In the genomic region with DNA sequence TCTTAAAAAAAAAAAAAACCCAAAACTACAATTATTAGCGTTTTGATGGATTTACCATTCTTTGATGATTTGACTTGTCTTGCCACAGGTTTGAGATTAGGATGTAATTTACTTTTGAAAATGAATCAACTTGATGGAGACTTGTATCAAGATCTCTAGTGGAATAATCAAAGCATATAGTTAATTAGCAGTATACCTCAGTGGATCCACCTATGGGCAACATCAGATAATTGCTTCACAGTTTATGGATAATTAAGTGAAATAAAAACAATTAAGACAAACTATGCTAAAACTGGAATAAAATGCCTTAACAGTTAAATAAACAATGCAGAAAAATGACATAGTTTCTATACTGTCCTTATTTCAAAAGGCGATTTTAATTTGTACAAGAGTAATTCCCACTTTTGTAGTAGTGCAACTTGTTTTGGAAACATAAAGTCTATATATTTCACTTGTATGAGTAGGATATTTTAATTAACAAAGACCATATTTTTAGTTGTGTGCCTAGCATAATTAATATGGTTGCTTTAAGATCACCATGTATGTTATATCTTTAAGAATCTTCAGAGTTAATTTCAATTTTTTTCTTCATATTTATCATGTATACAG, we compare ENCODE assay signal across 9 cellular contexts. TPM values are rescaled to one million over a fixed set of nuclear protein-coding genes. Genes with fewer than 3 reads are reported as not detected.
DNase-seq lines count a peak whose midpoint lies in the region; ATAC-seq, FAIRE-seq and TF ChIP-seq lines count a peak whose summit lies in the region.
"Had no signal": no experiment of that assay in that cellular context is flagged by ENCODE, and none has a peak within 500 bp of the region (broad histone marks: within the 10 kb centered on the region; RNA-seq: fewer than 3 reads in every experiment).

No MANE protein-coding gene starts in this region.

- DNase-seq in NCI-H1105 treated with DMSO at 0.1 percent for 48 hours (lab: John Stamatoyannopoulos, UW), result peak; percentile 43
- DNase-seq in NCI-H1105 (lab: John Stamatoyannopoulos, UW), result no peak
- no peak for DNase-seq in endodermal cell
- DNase-seq in gastrocnemius medialis, result no peak
- no peak for DNase-seq in H54 (ENCODE audit: insufficient read length, low spot score)
- DNase-seq in hypothalamus (lab: John Stamatoyannopoulos, UW), result no peak

- H3K27ac ChIP-seq in OCI-LY1 (ENCODE audit: low read depth, low read length, poor library complexity, severe bottlenecking) (no peak overlapping the region), endodermal cell (ENCODE audit: low read depth, low read length) (no peak overlapping the region), gastrocnemius medialis (peak overlapping the region; percentile 93 to 99 (median 98))

- no peaks in the 10 kb centered on the region for H3F3A ChIP-seq in OCI-LY1 (ENCODE audit: insufficient read depth, low read length)

- no peaks in the 10 kb centered on the region for H3K9me2 ChIP-seq in OCI-LY1 (ENCODE audit: low read depth, low read length)

- H4K20me1 ChIP-seq in OCI-LY1 (ENCODE audit: insufficient read depth, low read length), result no peaks in the 10 kb centered on the region

- H2AFZ ChIP-seq in OCI-LY1 (ENCODE audit: low read length), result no peak overlapping the region

- H3K4me3 Mint-ChIP-seq in endodermal cell, result peak overlapping the region; percentile 75

- intact Hi-C loops in gastrocnemius medialis (cut with DNase I; ENCODE audit: low total_unique reads), result no loop called here

- no peak for TF ChIP-seq POLR2A in gastrocnemius medialis (IDR thresholded peaks at IDR 0.05)
- no peak for TF ChIP-seq POLR2A in H54 (IDR thresholded peaks at IDR 0.05; ENCODE audit: low read depth, low read length)

- H3K4me1 ChIP-seq in OCI-LY1 (ENCODE audit: insufficient read depth, low read length, severe bottlenecking), result peaks cover 11% of the 10 kb centered on the region
- H3K4me1 ChIP-seq in endodermal cell (ENCODE audit: control insufficient read depth, insufficient read depth, low read length), result no peaks in the 10 kb centered on the region
- H3K4me1 ChIP-seq in gastrocnemius medialis, result peaks cover 25 to 31% of the 10 kb centered on the region in 2 donors

- H3K9me3 ChIP-seq in OCI-LY1 (ENCODE audit: low read length) (no peaks in the 10 kb centered on the region), endodermal cell (ENCODE audit: control insufficient read depth, low read length) (no peaks in the 10 kb centered on the region), gastrocnemius medialis (no peaks in the 10 kb centered on the region)
- H3K9me3 ChIP-seq: BLaER1 treated with 17β-estradiol and CSF1 and Interleukin-3, amounts not matched to agents 10 nM and 100 nM had no signal

- H3K27me3 Mint-ChIP-seq in endodermal cell (ENCODE audit: insufficient read depth), result peaks cover 8% of the 10 kb centered on the region

- H3K4me1 Mint-ChIP-seq in endodermal cell, result peaks cover 20% of the 10 kb centered on the region

- TF ChIP-seq CTCF in OCI-LY1 (IDR thresholded peaks at IDR 0.05; ENCODE audit: low read length) (peak; percentile 39; the same call in 1 of the 2 replicates), endodermal cell (conservative IDR thresholded peaks at IDR 0.05) (peak; percentile 69), gastrocnemius medialis (IDR thresholded peaks at IDR 0.05 in 4 of 5, conservative IDR thresholded peaks at IDR 0.05 in 1 of 5) (peak in 2 of 5 experiments; percentile 17 to 46)

- no peaks in the 10 kb centered on the region for H3K9me3 Mint-ChIP-seq in endodermal cell

- no peak for FAIRE-seq in H54 (lab: Jason Lieb, UNC)

- peak overlapping the region; percentile 92; the same call in 1 of the 2 replicates for H3K4me2 ChIP-seq in OCI-LY1 (ENCODE audit: low read length)

- H3K27ac Mint-ChIP-seq in endodermal cell, result no peak overlapping the region

- H3K4me3 ChIP-seq in OCI-LY1 (ENCODE audit: low read depth, low read length, poor library complexity, severe bottlenecking), result peak overlapping the region; percentile 68
- H3K4me3 ChIP-seq in endodermal cell (ENCODE audit: low read length), result peak overlapping the region; percentile 95
- peak overlapping the region in 2 of 4 donors; percentile 86 to 87 for H3K4me3 ChIP-seq in gastrocnemius medialis

- no peaks in the 10 kb centered on the region for H3K79me2 ChIP-seq in OCI-LY1 (ENCODE audit: insufficient read depth, low read length)

- WGBS in endodermal cell (ENCODE audit: insufficient coverage in 1 of 2, insufficient read length in 1 of 2), 2 experiments, result 61% methylated on average over 2 of the region's 2 CpGs; no CpG with 5 or more reads in 1 of the 2 experiments

- H3K27me3 ChIP-seq in OCI-LY1 (ENCODE audit: insufficient read depth, low read length) (no peaks in the 10 kb centered on the region), endodermal cell (ENCODE audit: control insufficient read depth, insufficient read depth, low read length, poor library complexity, severe bottlenecking) (peaks cover 16% of the 10 kb centered on the region), gastrocnemius medialis (no peaks in the 10 kb centered on the region)

- no peak for ATAC-seq in gastrocnemius medialis
- no peak for ATAC-seq in HG03025 (IDR thresholded peaks at IDR 0.05; ENCODE audit: low FRiP score, unreplicated experiment)

- no peaks in the 10 kb centered on the region for H3K36me3 ChIP-seq in OCI-LY1 (ENCODE audit: insufficient read depth, low read length)
- H3K36me3 ChIP-seq in endodermal cell (ENCODE audit: control insufficient read depth, insufficient read depth, low read length), result peaks cover 18% of the 10 kb centered on the region
- peaks cover 0 to 20% of the 10 kb centered on the region in 2 donors for H3K36me3 ChIP-seq in gastrocnemius medialis

- H3K36me3 Mint-ChIP-seq in endodermal cell (ENCODE audit: low read depth), result peaks cover 22% of the 10 kb centered on the region

- H3K9ac ChIP-seq in OCI-LY1 (ENCODE audit: low read length) (no peak overlapping the region), endodermal cell (ENCODE audit: extremely low read depth, low read length, poor library complexity, severe bottlenecking) (no peak overlapping the region)

- in situ Hi-C loops in gastrocnemius medialis (cut with MboI; ENCODE audit: low sequenced_read_pairs in 4 of 4), result loop anchor here in 3 of 4 donors (10.0 to 25.0 kb wide), 6 partner anchors 456 to 1369 kb away; partner anchors contain the start of genes BOD1L1 (in 2 of the 3), CC2D2A (in 2 of the 3) and FBXL5 (in 1 of the 3)

RNA-seq across cellular contexts. Expression of gene CPEB2, which starts 4.2 kb away (rescaled TPM):
- 1 to 10 TPM; 4.8 to 8.6 TPM for total RNA-seq in endodermal cell
- polyA plus RNA-seq in endodermal cell (2013, experiment 1 of 2), result 4.3 TPM
- 3.4 TPM for polyA plus RNA-seq in endodermal cell (2013, experiment 2 of 2)
- 10 to 100 TPM in 2 of 4 donors, 1 to 10 TPM in 2; 8.7 to 13.1 (median 10.1) TPM for total RNA-seq in gastrocnemius medialis

Comparison
In these comparisons a context has a peak if more than half of its experiments do, and no peak if none do; other contexts are left out.
1. H3K27ac ChIP-seq: peak in gastrocnemius medialis (4 of 4); none in OCI-LY1 (single experiment) and endodermal cell (single experiment).